1 cellular context compared by ENCODE assay signal in the genomic region with DNA sequence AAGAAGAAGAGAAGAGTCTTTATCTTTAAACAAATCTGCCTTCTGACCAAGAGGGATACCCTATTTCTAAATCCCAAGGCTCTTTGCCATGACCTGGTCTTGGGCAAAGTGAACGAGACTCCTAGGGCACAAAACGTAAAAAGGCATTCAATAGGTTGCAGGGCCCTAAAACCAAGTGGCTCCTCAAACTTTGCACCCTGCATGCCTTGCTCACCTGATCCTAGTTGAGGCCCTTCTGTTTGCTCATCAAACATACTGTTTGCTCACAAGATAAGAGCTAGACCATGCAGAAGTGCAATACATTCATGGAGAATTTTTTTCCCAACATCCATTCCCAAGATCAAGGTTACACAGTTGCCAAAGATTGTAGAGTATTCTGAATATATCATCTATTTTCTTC.
TF ChIP-seq lines count a peak whose summit lies in the region.

No MANE protein-coding gene starts in this region.

TF ChIP-seq in HepG2, 621 proteins besides CTCF, POLR2A, EP300 and RAD21 (continued from another document and continues in another):
- TF ChIP-seq, protein P1, sequence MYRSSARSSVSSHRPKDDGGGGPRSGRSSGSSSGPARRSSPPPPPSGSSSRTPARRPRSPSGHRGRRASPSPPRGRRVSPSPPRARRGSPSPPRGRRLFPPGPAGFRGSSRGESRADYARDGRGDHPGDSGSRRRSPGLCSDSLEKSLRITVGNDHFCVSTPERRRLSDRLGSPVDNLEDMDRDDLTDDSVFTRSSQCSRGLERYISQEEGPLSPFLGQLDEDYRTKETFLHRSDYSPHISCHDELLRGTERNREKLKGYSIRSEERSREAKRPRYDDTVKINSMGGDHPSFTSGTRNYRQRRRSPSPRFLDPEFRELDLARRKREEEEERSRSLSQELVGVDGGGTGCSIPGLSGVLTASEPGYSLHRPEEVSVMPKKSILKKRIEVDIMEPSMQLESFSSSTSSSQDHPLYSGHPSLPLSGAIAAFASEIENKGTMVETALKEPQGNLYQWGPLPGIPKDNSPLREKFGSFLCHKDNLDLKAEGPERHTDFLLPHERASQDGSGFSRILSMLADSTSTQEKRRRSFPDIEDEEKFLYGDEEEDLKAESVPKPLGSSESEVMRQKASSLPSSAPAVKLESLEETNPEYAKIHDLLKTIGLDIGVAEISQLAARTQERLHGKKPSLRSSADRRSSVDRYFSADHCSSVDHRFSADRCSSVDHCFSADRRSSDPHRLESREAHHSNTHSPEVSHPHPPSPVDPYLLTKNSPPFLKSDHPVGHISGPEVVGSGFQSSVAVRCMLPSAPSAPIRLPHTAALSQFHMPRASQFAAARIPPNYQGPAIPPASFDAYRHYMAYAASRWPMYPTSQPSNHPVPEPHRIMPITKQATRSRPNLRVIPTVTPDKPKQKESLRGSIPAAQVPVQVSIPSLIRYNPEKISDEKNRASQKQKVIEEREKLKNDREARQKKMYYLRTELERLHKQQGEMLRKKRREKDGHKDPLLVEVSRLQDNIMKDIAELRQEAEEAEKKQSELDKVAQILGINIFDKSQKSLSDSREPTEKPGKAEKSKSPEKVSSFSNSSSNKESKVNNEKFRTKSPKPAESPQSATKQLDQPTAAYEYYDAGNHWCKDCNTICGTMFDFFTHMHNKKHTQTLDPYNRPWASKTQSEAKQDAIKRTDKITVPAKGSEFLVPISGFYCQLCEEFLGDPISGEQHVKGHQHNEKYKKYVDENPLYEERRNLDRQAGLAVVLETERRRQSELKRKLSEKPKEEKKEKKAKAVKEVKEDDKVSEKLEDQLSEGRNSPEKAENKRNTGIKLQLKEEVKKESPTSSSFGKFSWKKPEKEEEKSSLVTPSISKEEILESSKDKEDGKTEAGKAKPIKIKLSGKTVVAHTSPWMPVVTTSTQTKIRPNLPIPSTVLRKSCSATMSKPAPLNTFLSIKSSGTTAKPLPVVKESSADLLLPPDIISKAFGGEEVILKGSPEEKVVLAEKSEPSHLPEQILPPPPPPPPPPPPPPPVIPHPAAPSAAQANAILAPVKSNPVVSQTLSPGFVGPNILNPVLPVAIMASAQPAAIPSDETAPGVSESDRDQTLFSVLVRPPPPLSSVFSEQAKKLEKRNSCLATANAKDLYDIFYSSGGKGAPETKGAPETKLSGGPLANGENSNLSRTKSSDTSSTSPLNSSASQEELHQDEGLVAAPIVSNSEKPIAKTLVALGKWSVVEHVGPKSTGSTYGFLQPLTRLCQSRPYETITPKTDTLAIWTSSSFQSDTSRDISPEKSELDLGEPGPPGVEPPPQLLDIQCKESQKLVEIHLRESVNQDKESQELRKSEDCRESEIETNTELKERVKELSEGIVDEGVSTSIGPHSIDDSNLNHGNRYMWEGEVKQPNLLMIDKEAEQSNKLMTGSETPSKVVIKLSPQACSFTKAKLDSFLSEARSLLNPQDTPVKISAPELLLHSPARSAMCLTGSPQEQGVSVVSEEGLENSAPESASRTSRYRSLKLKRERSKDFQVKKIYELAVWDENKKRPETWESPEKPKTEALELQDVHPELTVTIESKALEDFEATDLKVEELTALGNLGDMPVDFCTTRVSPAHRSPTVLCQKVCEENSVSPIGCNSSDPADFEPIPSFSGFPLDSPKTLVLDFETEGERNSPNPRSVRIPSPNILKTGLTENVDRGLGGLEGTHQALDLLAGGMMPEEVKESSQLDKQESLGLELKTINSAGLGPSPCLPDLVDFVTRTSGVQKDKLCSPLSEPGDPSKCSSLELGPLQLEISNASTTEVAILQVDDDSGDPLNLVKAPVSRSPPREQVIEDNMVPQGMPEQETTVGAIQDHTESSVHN (CRISPR knock-in tag; IDR thresholded peaks at IDR 0.05) = no peak
- TF ChIP-seq ZNF616 (CRISPR knock-in tag; IDR thresholded peaks at IDR 0.05; ENCODE audit: low read depth) (no peak), SCMH1 (CRISPR knock-in tag; IDR thresholded peaks at IDR 0.05; ENCODE audit: borderline replicate concordance) (no peak), MTF1 (CRISPR knock-in tag; IDR thresholded peaks at IDR 0.05) (no peak), TARDBP (CRISPR knock-in tag; IDR thresholded peaks at IDR 0.05) (peak; percentile 97), ZSCAN20 (CRISPR knock-in tag; IDR thresholded peaks at IDR 0.05; ENCODE audit: borderline replicate concordance) (no peak), SRSF9 (IDR thresholded peaks at IDR 0.05; ENCODE audit: borderline replicate concordance, insufficient read depth, low read depth, low read length, poor library complexity, severe bottlenecking) (no peak), ZNF652 (CRISPR knock-in tag; IDR thresholded peaks at IDR 0.05; ENCODE audit: borderline replicate concordance, low read depth) (peak; percentile 67; the same call in 1 of the 2 replicates), HNRNPUL1 (IDR thresholded peaks at IDR 0.05; ENCODE audit: low read depth, low read length) (no peak), CENPT (CRISPR knock-in tag; IDR thresholded peaks at IDR 0.05; ENCODE audit: low read depth) (no peak), NFATC3 (CRISPR knock-in tag; IDR thresholded peaks at IDR 0.05) (no peak), KLF9 (CRISPR knock-in tag; IDR thresholded peaks at IDR 0.05; ENCODE audit: low read depth) (no peak), HDAC6 (IDR thresholded peaks at IDR 0.05; ENCODE audit: low read depth, low read length) (no peak), MTA3 (CRISPR knock-in tag; IDR thresholded peaks at IDR 0.05) (no peak), GZF1 (CRISPR knock-in tag; IDR thresholded peaks at IDR 0.05) (no peak), ESRRA (CRISPR knock-in tag; IDR thresholded peaks at IDR 0.05; ENCODE audit: low read depth) (0 out of 2 replicates have a peak, but pooled peaks have one; percentile 41), FOXK1 (CRISPR knock-in tag; IDR thresholded peaks at IDR 0.05; ENCODE audit: borderline replicate concordance, low read depth) (peak; percentile 92), CBFB (CRISPR knock-in tag; IDR thresholded peaks at IDR 0.05) (peak; percentile 63; the same call in 1 of the 2 replicates), SNAPC2 (CRISPR knock-in tag; IDR thresholded peaks at IDR 0.05) (peak; percentile 68; the same call in 1 of the 2 replicates), ZNF775 (CRISPR knock-in tag; IDR thresholded peaks at IDR 0.05; ENCODE audit: borderline replicate concordance) (no peak), THYN1 (CRISPR knock-in tag; IDR thresholded peaks at IDR 0.05; ENCODE audit: borderline replicate concordance, low read depth) (no peak), ADNP (CRISPR knock-in tag; IDR thresholded peaks at IDR 0.05) (no peak), ZSCAN9 (CRISPR knock-in tag; IDR thresholded peaks at IDR 0.05; ENCODE audit: borderline replicate concordance) (peak; percentile 84; the same call in 1 of the 2 replicates), RARG (CRISPR knock-in tag; IDR thresholded peaks at IDR 0.05; ENCODE audit: low read depth) (peak; percentile 90; the same call in 1 of the 2 replicates), MED8 (CRISPR knock-in tag; IDR thresholded peaks at IDR 0.05; ENCODE audit: insufficient replicate concordance) (peak; percentile 66), CEBPG (CRISPR knock-in tag; IDR thresholded peaks at IDR 0.05) (peak; percentile 90)
- TF ChIP-seq, protein P2, sequence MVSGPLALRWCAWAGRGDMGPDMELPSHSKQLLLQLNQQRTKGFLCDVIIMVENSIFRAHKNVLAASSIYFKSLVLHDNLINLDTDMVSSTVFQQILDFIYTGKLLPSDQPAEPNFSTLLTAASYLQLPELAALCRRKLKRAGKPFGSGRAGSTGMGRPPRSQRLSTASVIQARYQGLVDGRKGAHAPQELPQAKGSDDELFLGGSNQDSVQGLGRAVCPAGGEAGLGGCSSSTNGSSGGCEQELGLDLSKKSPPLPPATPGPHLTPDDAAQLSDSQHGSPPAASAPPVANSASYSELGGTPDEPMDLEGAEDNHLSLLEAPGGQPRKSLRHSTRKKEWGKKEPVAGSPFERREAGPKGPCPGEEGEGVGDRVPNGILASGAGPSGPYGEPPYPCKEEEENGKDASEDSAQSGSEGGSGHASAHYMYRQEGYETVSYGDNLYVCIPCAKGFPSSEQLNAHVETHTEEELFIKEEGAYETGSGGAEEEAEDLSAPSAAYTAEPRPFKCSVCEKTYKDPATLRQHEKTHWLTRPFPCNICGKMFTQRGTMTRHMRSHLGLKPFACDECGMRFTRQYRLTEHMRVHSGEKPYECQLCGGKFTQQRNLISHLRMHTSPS (CRISPR knock-in tag; IDR thresholded peaks at IDR 0.05; ENCODE audit: low read depth) = peak; percentile 72
- TF ChIP-seq, protein P3, sequence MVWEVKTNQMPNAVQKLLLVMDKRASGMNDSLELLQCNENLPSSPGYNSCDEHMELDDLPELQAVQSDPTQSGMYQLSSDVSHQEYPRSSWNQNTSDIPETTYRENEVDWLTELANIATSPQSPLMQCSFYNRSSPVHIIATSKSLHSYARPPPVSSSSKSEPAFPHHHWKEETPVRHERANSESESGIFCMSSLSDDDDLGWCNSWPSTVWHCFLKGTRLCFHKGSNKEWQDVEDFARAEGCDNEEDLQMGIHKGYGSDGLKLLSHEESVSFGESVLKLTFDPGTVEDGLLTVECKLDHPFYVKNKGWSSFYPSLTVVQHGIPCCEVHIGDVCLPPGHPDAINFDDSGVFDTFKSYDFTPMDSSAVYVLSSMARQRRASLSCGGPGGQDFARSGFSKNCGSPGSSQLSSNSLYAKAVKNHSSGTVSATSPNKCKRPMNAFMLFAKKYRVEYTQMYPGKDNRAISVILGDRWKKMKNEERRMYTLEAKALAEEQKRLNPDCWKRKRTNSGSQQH (CRISPR knock-in tag; IDR thresholded peaks at IDR 0.05; ENCODE audit: low read depth) = peak; percentile 67; the same call in 1 of the 2 replicates
- TF ChIP-seq, protein P4, sequence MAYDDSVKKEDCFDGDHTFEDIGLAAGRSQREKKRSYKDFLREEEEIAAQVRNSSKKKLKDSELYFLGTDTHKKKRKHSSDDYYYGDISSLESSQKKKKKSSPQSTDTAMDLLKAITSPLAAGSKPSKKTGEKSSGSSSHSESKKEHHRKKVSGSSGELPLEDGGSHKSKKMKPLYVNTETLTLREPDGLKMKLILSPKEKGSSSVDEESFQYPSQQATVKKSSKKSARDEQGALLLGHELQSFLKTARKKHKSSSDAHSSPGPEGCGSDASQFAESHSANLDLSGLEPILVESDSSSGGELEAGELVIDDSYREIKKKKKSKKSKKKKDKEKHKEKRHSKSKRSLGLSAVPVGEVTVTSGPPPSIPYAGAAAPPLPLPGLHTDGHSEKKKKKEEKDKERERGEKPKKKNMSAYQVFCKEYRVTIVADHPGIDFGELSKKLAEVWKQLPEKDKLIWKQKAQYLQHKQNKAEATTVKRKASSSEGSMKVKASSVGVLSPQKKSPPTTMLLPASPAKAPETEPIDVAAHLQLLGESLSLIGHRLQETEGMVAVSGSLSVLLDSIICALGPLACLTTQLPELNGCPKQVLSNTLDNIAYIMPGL (CRISPR knock-in tag; IDR thresholded peaks at IDR 0.05; ENCODE audit: borderline replicate concordance in 1 of 2, low read depth in 1 of 2) = peak in 1 of 2 experiments; percentile 81; a peak in 1 of 4 replicates
- TF ChIP-seq, protein P5, sequence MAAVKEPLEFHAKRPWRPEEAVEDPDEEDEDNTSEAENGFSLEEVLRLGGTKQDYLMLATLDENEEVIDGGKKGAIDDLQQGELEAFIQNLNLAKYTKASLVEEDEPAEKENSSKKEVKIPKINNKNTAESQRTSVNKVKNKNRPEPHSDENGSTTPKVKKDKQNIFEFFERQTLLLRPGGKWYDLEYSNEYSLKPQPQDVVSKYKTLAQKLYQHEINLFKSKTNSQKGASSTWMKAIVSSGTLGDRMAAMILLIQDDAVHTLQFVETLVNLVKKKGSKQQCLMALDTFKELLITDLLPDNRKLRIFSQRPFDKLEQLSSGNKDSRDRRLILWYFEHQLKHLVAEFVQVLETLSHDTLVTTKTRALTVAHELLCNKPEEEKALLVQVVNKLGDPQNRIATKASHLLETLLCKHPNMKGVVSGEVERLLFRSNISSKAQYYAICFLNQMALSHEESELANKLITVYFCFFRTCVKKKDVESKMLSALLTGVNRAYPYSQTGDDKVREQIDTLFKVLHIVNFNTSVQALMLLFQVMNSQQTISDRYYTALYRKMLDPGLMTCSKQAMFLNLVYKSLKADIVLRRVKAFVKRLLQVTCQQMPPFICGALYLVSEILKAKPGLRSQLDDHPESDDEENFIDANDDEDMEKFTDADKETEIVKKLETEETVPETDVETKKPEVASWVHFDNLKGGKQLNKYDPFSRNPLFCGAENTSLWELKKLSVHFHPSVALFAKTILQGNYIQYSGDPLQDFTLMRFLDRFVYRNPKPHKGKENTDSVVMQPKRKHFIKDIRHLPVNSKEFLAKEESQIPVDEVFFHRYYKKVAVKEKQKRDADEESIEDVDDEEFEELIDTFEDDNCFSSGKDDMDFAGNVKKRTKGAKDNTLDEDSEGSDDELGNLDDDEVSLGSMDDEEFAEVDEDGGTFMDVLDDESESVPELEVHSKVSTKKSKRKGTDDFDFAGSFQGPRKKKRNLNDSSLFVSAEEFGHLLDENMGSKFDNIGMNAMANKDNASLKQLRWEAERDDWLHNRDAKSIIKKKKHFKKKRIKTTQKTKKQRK (IDR thresholded peaks at IDR 0.05; ENCODE audit: low read length) = no peak
- TF ChIP-seq, protein P6, sequence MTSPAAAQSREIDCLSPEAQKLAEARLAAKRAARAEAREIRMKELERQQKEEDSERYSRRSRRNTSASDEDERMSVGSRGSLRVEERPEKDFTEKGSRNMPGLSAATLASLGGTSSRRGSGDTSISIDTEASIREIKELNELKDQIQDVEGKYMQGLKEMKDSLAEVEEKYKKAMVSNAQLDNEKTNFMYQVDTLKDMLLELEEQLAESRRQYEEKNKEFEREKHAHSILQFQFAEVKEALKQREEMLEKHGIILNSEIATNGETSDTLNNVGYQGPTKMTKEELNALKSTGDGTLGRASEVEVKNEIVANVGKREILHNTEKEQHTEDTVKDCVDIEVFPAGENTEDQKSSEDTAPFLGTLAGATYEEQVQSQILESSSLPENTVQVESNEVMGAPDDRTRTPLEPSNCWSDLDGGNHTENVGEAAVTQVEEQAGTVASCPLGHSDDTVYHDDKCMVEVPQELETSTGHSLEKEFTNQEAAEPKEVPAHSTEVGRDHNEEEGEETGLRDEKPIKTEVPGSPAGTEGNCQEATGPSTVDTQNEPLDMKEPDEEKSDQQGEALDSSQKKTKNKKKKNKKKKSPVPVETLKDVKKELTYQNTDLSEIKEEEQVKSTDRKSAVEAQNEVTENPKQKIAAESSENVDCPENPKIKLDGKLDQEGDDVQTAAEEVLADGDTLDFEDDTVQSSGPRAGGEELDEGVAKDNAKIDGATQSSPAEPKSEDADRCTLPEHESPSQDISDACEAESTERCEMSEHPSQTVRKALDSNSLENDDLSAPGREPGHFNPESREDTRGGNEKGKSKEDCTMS (CRISPR knock-in tag; conservative IDR thresholded peaks at IDR 0.05) = no peak
- TF ChIP-seq, protein P7, sequence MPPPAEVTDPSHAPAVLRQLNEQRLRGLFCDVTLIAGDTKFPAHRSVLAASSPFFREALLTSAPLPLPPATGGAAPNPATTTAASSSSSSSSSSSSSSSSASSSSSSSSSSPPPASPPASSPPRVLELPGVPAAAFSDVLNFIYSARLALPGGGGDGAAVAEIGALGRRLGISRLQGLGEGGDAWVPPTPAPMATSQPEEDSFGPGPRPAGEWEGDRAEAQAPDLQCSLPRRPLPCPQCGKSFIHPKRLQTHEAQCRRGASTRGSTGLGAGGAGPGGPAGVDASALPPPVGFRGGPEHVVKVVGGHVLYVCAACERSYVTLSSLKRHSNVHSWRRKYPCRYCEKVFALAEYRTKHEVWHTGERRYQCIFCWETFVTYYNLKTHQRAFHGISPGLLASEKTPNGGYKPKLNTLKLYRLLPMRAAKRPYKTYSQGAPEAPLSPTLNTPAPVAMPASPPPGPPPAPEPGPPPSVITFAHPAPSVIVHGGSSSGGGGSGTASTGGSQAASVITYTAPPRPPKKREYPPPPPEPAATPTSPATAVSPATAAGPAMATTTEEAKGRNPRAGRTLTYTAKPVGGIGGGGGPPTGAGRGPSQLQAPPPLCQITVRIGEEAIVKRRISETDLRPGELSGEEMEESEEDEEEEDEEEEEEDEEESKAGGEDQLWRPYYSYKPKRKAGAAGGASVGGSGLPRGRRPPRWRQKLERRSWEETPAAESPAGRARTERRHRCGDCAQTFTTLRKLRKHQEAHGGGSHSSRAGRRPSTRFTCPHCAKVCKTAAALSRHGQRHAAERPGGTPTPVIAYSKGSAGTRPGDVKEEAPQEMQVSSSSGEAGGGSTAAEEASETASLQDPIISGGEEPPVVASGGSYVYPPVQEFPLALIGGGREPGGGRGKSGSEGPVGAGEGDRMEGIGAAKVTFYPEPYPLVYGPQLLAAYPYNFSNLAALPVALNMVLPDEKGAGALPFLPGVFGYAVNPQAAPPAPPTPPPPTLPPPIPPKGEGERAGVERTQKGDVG (CRISPR knock-in tag; IDR thresholded peaks at IDR 0.05; ENCODE audit: borderline replicate concordance) = no peak
